8 cellular contexts compared by ENCODE assay signal in genomic region chr14:41749425-41749824, GRCh38.
DNase-seq lines count a peak whose midpoint lies in the region; ATAC-seq and TF ChIP-seq lines count a peak whose summit lies in the region.

No MANE protein-coding gene starts in this region.

- H3K4me3 Mint-ChIP-seq in stimulated activated effector memory CD8-positive, alpha-beta T cell treated with anti-CD3 and anti-CD28 coated beads, Interleukin-12 subunit alpha, Interleukin-12 subunit beta, amount 100 ng/mL, for 72 hours = peak overlapping the region; percentile 58

- peaks cover 6% of the 10 kb centered on the region for H3K4me1 Mint-ChIP-seq in stimulated activated effector memory CD8-positive, alpha-beta T cell treated with anti-CD3 and anti-CD28 coated beads, Interleukin-12 subunit alpha, Interleukin-12 subunit beta, amount 100 ng/mL, for 72 hours

- no peaks in the 10 kb centered on the region for H3K36me3 Mint-ChIP-seq in stimulated activated effector memory CD8-positive, alpha-beta T cell treated with anti-CD3 and anti-CD28 coated beads, Interleukin-12 subunit alpha, Interleukin-12 subunit beta, amount 100 ng/mL, for 72 hours

- peak; percentile 95 for ATAC-seq in GM21423 (IDR thresholded peaks at IDR 0.05; ENCODE audit: unreplicated experiment)
- ATAC-seq in stimulated activated effector memory CD8-positive, alpha-beta T cell treated with anti-CD3 and anti-CD28 coated beads, Interleukin-12 subunit alpha, Interleukin-12 subunit beta, amount 100 ng/mL, for 72 hours = peak; percentile 73

- DNase-seq in Caki2 (ENCODE audit: low read depth) (peak; percentile 3), MG63 (no peak), breast epithelium (ENCODE audit: low spot score in 2 of 2) (no peak), hippocampal formation (lab: John Stamatoyannopoulos, UW) (no peak), HK-2 (ENCODE audit: unreplicated experiment) (no peak), cerebellar nuclear complex (lab: John Stamatoyannopoulos, UW) (no peak)
- DNase-seq in stimulated activated effector memory CD8-positive, alpha-beta T cell treated with anti-CD3 and anti-CD28 coated beads, Interleukin-12 subunit alpha, Interleukin-12 subunit beta, amount 100 ng/mL, for 72 hours (ENCODE audit: low spot score in 2 of 2) = no peak

- no peak for TF ChIP-seq CTCF in breast epithelium (IDR thresholded peaks at IDR 0.05)

- intact Hi-C loops in breast epithelium (cut with DNase I; ENCODE audit: low total_unique reads) = no loop called here

- H3K27ac ChIP-seq in breast epithelium = peak overlapping the region; percentile 28 to 29

- in situ Hi-C loops in Caki2 (cut with HindIII; ENCODE audit: low pct_unique_long_range_greater_than_20kb, low sequenced_read_pairs) = no loop called here

- no peaks in the 10 kb centered on the region for H3K4me1 ChIP-seq in breast epithelium

- H3K36me3 ChIP-seq in MG63 = no peaks in the 10 kb centered on the region
- no peaks in the 10 kb centered on the region for H3K36me3 ChIP-seq in breast epithelium

- H3K27me3 ChIP-seq in MG63 (no peaks in the 10 kb centered on the region), breast epithelium (no peaks in the 10 kb centered on the region)

- no peak for TF ChIP-seq POLR2A in breast epithelium (IDR thresholded peaks at IDR 0.05)

- no peaks in the 10 kb centered on the region for H3K9me3 Mint-ChIP-seq in stimulated activated effector memory CD8-positive, alpha-beta T cell treated with anti-CD3 and anti-CD28 coated beads, Interleukin-12 subunit alpha, Interleukin-12 subunit beta, amount 100 ng/mL, for 72 hours

- H3K9me3 ChIP-seq in MG63 (no peaks in the 10 kb centered on the region), breast epithelium (no peaks in the 10 kb centered on the region)

- H3K27ac Mint-ChIP-seq in stimulated activated effector memory CD8-positive, alpha-beta T cell treated with anti-CD3 and anti-CD28 coated beads, Interleukin-12 subunit alpha, Interleukin-12 subunit beta, amount 100 ng/mL, for 72 hours = peak overlapping the region; percentile 87

- H3K4me3 ChIP-seq in MG63 (peak overlapping the region; percentile 27), breast epithelium (peak overlapping the region; percentile 33 to 54 (median 38))
